Comparison of ENCODE assay signal across 8 cellular contexts in genomic region chr13:30422056-30422914, GRCh38. TPM values are rescaled to one million over a fixed set of nuclear protein-coding genes. Genes with fewer than 3 reads are reported as not detected.
DNase-seq lines count a peak whose midpoint lies in the region; ATAC-seq and TF ChIP-seq lines count a peak whose summit lies in the region.

TSS of gene UBE2L5 (plus strand) at chr13:30422493. CDS start at chr13:30427991, 5,498 bp downstream.

- peak within 1 kb of the TSS; percentile 77 for H3K4me2 ChIP-seq in MM.1S (ENCODE audit: low read depth, low read length)

- no peaks in the 10 kb centered on the region for H3K9me3 ChIP-seq in ES-I3 (ENCODE audit: control insufficient read depth, insufficient read depth, low read length)
- H3K9me3 ChIP-seq in MM.1S (replicated peaks; ENCODE audit: insufficient read depth, low read length) = no peaks in the 10 kb centered on the region
- peaks cover 2% of the 10 kb centered on the region for H3K9me3 ChIP-seq in iPS-18c (ENCODE audit: control insufficient read depth, insufficient read depth, low read length)
- no peaks in the 10 kb centered on the region for H3K9me3 ChIP-seq in gastrocnemius medialis

- no peaks in the 10 kb centered on the region for H4K20me1 ChIP-seq in MM.1S (ENCODE audit: insufficient read depth, low read length)

- ATAC-seq in GM21737 (IDR thresholded peaks at IDR 0.05; ENCODE audit: unreplicated experiment) = peak; percentile 62
- peak; percentile 64 to 69 for ATAC-seq in gastrocnemius medialis
- no peak for ATAC-seq in GM18861 (IDR thresholded peaks at IDR 0.05; ENCODE audit: unreplicated experiment)

- H3K9ac ChIP-seq in ES-I3 (ENCODE audit: low read depth, low read length) (peak within 1 kb of the TSS; percentile 77), MM.1S (ENCODE audit: low read length) (peak within 1 kb of the TSS; percentile 53; the same call in 1 of the 2 replicates)

- DNase-seq in MM.1S (peak; percentile 40), T1000 (lab: John Stamatoyannopoulos, UW) (peak; percentile 49), brain microvascular endothelial cell (peak; percentile 40), gastrocnemius medialis (peak; percentile 65 to 76)

- TF ChIP-seq POLR2A in gastrocnemius medialis (IDR thresholded peaks at IDR 0.05) = peak; percentile 70 to 77

- H3K27me3 ChIP-seq in MM.1S (replicated peaks; ENCODE audit: insufficient read depth, low read length) = no peaks in the 10 kb centered on the region
- no peaks in the 10 kb centered on the region for H3K27me3 ChIP-seq in brain microvascular endothelial cell (replicated peaks)
- H3K27me3 ChIP-seq in gastrocnemius medialis = no peaks in the 10 kb centered on the region

- H3K4me3 ChIP-seq in MM.1S (ENCODE audit: low read length) (peak within 1 kb of the TSS; percentile 61), brain microvascular endothelial cell (ENCODE audit: low read depth, low read length) (peak within 1 kb of the TSS; percentile 65), iPS-18c (ENCODE audit: insufficient read depth, low read depth, low read length) (peak within 1 kb of the TSS; percentile 71), gastrocnemius medialis (peak within 1 kb of the TSS; percentile 64 to 95 (median 77))

- H3K4me1 ChIP-seq in ES-I3 (ENCODE audit: insufficient read depth, low read length) (peaks cover 6% of the 10 kb centered on the region; the same call in 1 of the 2 replicates), MM.1S (ENCODE audit: low read length) (no peaks in the 10 kb centered on the region), gastrocnemius medialis (peaks cover 9 to 10% of the 10 kb centered on the region in 2 donors)

- H3K36me3 ChIP-seq in ES-I3 (ENCODE audit: insufficient read depth, low read length) (no peaks in the 10 kb centered on the region), MM.1S (replicated peaks; ENCODE audit: insufficient read depth, low read length) (no peaks in the 10 kb centered on the region), brain microvascular endothelial cell (replicated peaks) (no peaks in the 10 kb centered on the region), gastrocnemius medialis (no peaks in the 10 kb centered on the region)

- no peaks in the 10 kb centered on the region for H3K9me2 ChIP-seq in MM.1S (replicated peaks; ENCODE audit: insufficient read depth, low read length)

- H2AFZ ChIP-seq in MM.1S (ENCODE audit: low read length) = peak within 1 kb of the TSS; percentile 46; the same call in 1 of the 2 replicates

- intact Hi-C loops in gastrocnemius medialis (cut with DNase I; ENCODE audit: low total_unique reads) = loop anchor here (1.0 to 5.0 kb wide), 6 partner anchors 23 to 380 kb away; partner anchors contain the start of gene USPL1

- H3K79me2 ChIP-seq in MM.1S (ENCODE audit: low read length) = no peaks in the 10 kb centered on the region

- in situ Hi-C loops in brain microvascular endothelial cell (cut with HindIII; ENCODE audit: low pct_ligation_motif_present, low sequenced_read_pairs) = no loop called here
- in situ Hi-C loops in gastrocnemius medialis (cut with MboI; ENCODE audit: low sequenced_read_pairs in 4 of 4) = no loop called here

- H3F3A ChIP-seq in MM.1S (ENCODE audit: insufficient read depth, low read length) = no peaks in the 10 kb centered on the region

- TF ChIP-seq CTCF in MM.1S (IDR thresholded peaks at IDR 0.05; ENCODE audit: low read length) (no peak), brain microvascular endothelial cell (IDR thresholded peaks at IDR 0.05; ENCODE audit: low read depth, low read length, missing control alignments) (no peak), gastrocnemius medialis (IDR thresholded peaks at IDR 0.05 in 4 of 5, conservative IDR thresholded peaks at IDR 0.05 in 1 of 5) (no peak)

- H3K27ac ChIP-seq in MM.1S (ENCODE audit: low read length) (peak within 1 kb of the TSS; percentile 43; the same call in 1 of the 2 replicates), brain microvascular endothelial cell (peak within 1 kb of the TSS; percentile 44), gastrocnemius medialis (peak within 1 kb of the TSS; percentile 95 to 99 (median 98))

RNA-seq across cellular contexts. Expression of gene UBE2L5, which starts in this region (rescaled TPM):
- not detected for total RNA-seq in gastrocnemius medialis

Comparison
In these comparisons a context has a peak if more than half of its experiments do, and no peak if none do; other contexts are left out.
1. Peak in DNase-seq, ATAC-seq, H3K4me3 ChIP-seq and H3K27ac ChIP-seq in gastrocnemius medialis; RNA of the gene not detected or under 1 TPM.
2. H3K27ac ChIP-seq: peak in every context shown above with its lines; median percentile 98 in gastrocnemius medialis; 44 in brain microvascular endothelial cell; 43 in MM.1S.